8 cellular contexts compared by ENCODE assay signal in genomic region chr7:137903382-137904169, GRCh38. TPM values are rescaled to one million over a fixed set of nuclear protein-coding genes. Genes with fewer than 3 reads are reported as not detected.
DNase-seq lines count a peak whose midpoint lies in the region; ATAC-seq and TF ChIP-seq lines count a peak whose summit lies in the region.

No MANE protein-coding gene starts in this region.

- H3K4me3 ChIP-seq in GM12865 (ENCODE audit: low read depth, low read length) (no peak overlapping the region), HFF-Myc (replicated peaks; ENCODE audit: low read depth, low read length) (no peak overlapping the region), cardiac muscle cell (no peak overlapping the region)

- no peaks in the 10 kb centered on the region for H3K9me3 ChIP-seq in cardiac muscle cell (ENCODE audit: low read depth)

- H3K4me1 ChIP-seq in cardiac muscle cell (ENCODE audit: low read depth) = peaks cover 9% of the 10 kb centered on the region

- peaks cover 29% of the 10 kb centered on the region for H3K36me3 ChIP-seq in cardiac muscle cell

- DNase-seq in GM12865 (ENCODE audit: low read depth) (peak; percentile 89), HFF-Myc (ENCODE audit: extremely low read depth, low read depth) (peak; percentile 66), NAMALWA (ENCODE audit: low spot score) (peak; percentile 92), SIG-M5 treated with dmso at 0.1 percent for 504 hours (lab: John Stamatoyannopoulos, UW; ENCODE audit: unreplicated experiment) (peak; percentile 84), cardiac muscle cell (ENCODE audit: low read depth in 1 of 2, low spot score in 1 of 2) (peak; percentile 80 to 81), pulmonary artery endothelial cell (ENCODE audit: low read depth, low spot score) (peak; percentile 41)
- peak; percentile 44 for DNase-seq in activated naive CD4-positive, alpha-beta T cell treated with anti-CD3 and anti-CD28 coated beads, Interleukin-2, amount 50 U/mL, for 16 hours

- no peaks in the 10 kb centered on the region for H3K27me3 ChIP-seq in cardiac muscle cell

- TF ChIP-seq CTCF in GM12865 (IDR thresholded peaks at IDR 0.05; ENCODE audit: insufficient read depth, low read depth, low read length, missing control alignments) (peak; percentile 68), HFF-Myc (IDR thresholded peaks at IDR 0.05; ENCODE audit: low read depth, low read length, missing control alignments) (peak; percentile 67), cardiac muscle cell (IDR thresholded peaks at IDR 0.05; ENCODE audit: low read depth, low read length) (peak; percentile 66)

- no peak for ATAC-seq in HG03135 (IDR thresholded peaks at IDR 0.05; ENCODE audit: unreplicated experiment)

- peak overlapping the region; percentile 53 for H3K27ac ChIP-seq in cardiac muscle cell

RNA-seq across cellular contexts. Expression of gene DGKI, which starts 56.8 kb away (rescaled TPM):
- 29.2 and 52.7 TPM in 2 replicates for total RNA-seq in cardiac muscle cell
- polyA plus RNA-seq in cardiac muscle cell = 35.0 and 61.4 TPM in 2 replicates
- 0.33 and 0.53 TPM in 2 replicates for total RNA-seq in pulmonary artery endothelial cell

Comparison
In these comparisons a context has a peak if more than half of its experiments do, and no peak if none do; other contexts are left out.
1. DNase-seq: peak in every context shown above with its lines; median percentile 92 in NAMALWA; 89 in GM12865; 84 in SIG-M5 treated with dmso at 0.1 percent for 504 hours; 80 in cardiac muscle cell; 66 in HFF-Myc; 44 in activated naive CD4-positive, alpha-beta T cell treated with anti-CD3 and anti-CD28 coated beads, Interleukin-2, amount 50 U/mL, for 16 hours; 41 in pulmonary artery endothelial cell.
2. RNA of gene DGKI, which starts 56.8 kb away (total RNA-seq): 29.2 to 52.7 TPM in cardiac muscle cell; 0.33 to 0.53 TPM in pulmonary artery endothelial cell; every median in the first group is over 10 times any median in the second.
3. Peak in every context shown above with its lines, with median percentiles within 50 percentile points of each other: CTCF ChIP-seq.